In genomic region chr3:127671523-127672428, GRCh38 we compare ENCODE assay signal across 8 cellular contexts. TPM values are rescaled to one million over a fixed set of nuclear protein-coding genes. Genes with fewer than 3 reads are reported as not detected.
A peak's percentile ranks its signal among the peaks of the same experiment; 100 is the strongest.
DNase-seq lines count a peak whose midpoint lies in the region; ATAC-seq and TF ChIP-seq lines count a peak whose summit lies in the region.

No MANE protein-coding gene starts in this region.

- H3K27me3 ChIP-seq in stomach smooth muscle (ENCODE audit: control insufficient read depth in 1 of 2, insufficient read depth in 2 of 2, low read length in 2 of 2): no peaks in the 10 kb centered on the region

- TF ChIP-seq CTCF in choroid plexus epithelial cell (conservative IDR thresholded peaks at IDR 0.05; ENCODE audit: low read depth, low read length) (no peak), lower leg skin (IDR thresholded peaks at IDR 0.05) (no peak)

- H3K9me3 Mint-ChIP-seq in T-helper 1 cell treated with Interleukin-12 subunit alpha and Interleukin-12 subunit beta and Interleukin-4 antibody, amounts not matched to agents 30 μg/mL and 1 μg/mL, for 36 hours: no peaks in the 10 kb centered on the region

- intact Hi-C loops in lower leg skin (cut with DNase I; ENCODE audit: low total_unique reads): loop anchor here (10.0 kb wide), 2 partner anchors 97 to 153 kb away; partner anchors contain the start of gene MGLL

- no peaks in the 10 kb centered on the region for H3K27me3 Mint-ChIP-seq in T-helper 1 cell treated with Interleukin-12 subunit alpha and Interleukin-12 subunit beta and Interleukin-4 antibody, amounts not matched to agents 30 μg/mL and 1 μg/mL, for 36 hours (ENCODE audit: low read depth)

- peak in 2 of 3 experiments; percentile 75 to 82 for DNase-seq in NCI-H1417 (lab: John Stamatoyannopoulos, UW)
- DNase-seq in NCI-H1417 treated with DMSO at 0.1 percent for 48 hours (lab: John Stamatoyannopoulos, UW): no peak
- DNase-seq in choroid plexus epithelial cell (ENCODE audit: low read depth): no peak
- DNase-seq in lower leg skin (ENCODE audit: low spot score in 2 of 2): peak in 1 of 2 donors; percentile 88
- no peak for DNase-seq in H4 (ENCODE audit: low spot score)

- peak overlapping the region; percentile 95 for H3K4me3 Mint-ChIP-seq in T-helper 1 cell treated with Interleukin-12 subunit alpha and Interleukin-12 subunit beta and Interleukin-4 antibody, amounts not matched to agents 30 μg/mL and 1 μg/mL, for 36 hours

- peaks cover 17% of the 10 kb centered on the region for H3K4me1 Mint-ChIP-seq in T-helper 1 cell treated with Interleukin-12 subunit alpha and Interleukin-12 subunit beta and Interleukin-4 antibody, amounts not matched to agents 30 μg/mL and 1 μg/mL, for 36 hours (ENCODE audit: low read depth)

- H3K27ac Mint-ChIP-seq in T-helper 1 cell treated with Interleukin-12 subunit alpha and Interleukin-12 subunit beta and Interleukin-4 antibody, amounts not matched to agents 30 μg/mL and 1 μg/mL, for 36 hours: peak overlapping the region; percentile 98

- peaks cover 3 to 9% of the 10 kb centered on the region in 2 donors for H3K36me3 ChIP-seq in stomach smooth muscle (ENCODE audit: control insufficient read depth in 2 of 2, insufficient read depth in 2 of 2, low read length in 2 of 2)

- H3K4me1 ChIP-seq in stomach smooth muscle (ENCODE audit: control insufficient read depth, insufficient read depth, low read length): peaks cover 29% of the 10 kb centered on the region

- ATAC-seq in HG03025 (IDR thresholded peaks at IDR 0.05; ENCODE audit: low FRiP score, unreplicated experiment): peak; percentile 23

- H3K9me3 ChIP-seq in stomach smooth muscle (ENCODE audit: control insufficient read depth in 2 of 2, low read length in 2 of 2): no peaks in the 10 kb centered on the region

- WGBS in lower leg skin, 2 donors: 26 to 31% methylated on average over 18 to 37 of the region's 44 CpGs

- peak overlapping the region; percentile 65 for H3K4me3 ChIP-seq in choroid plexus epithelial cell (ENCODE audit: low read depth, low read length)
- H3K4me3 ChIP-seq in lower leg skin (ENCODE audit: low read depth, poor library complexity, severe bottlenecking): peak overlapping the region; percentile 33
- H3K4me3 ChIP-seq in stomach smooth muscle (ENCODE audit: low read length in 2 of 2): peak overlapping the region; percentile 49 to 78

- peaks cover 2% of the 10 kb centered on the region for H3K36me3 Mint-ChIP-seq in T-helper 1 cell treated with Interleukin-12 subunit alpha and Interleukin-12 subunit beta and Interleukin-4 antibody, amounts not matched to agents 30 μg/mL and 1 μg/mL, for 36 hours (ENCODE audit: low read depth)

- peak overlapping the region; percentile 78 to 82 for H3K9ac ChIP-seq in stomach smooth muscle (ENCODE audit: low read length in 2 of 2)

- TF ChIP-seq POLR2A in lower leg skin (IDR thresholded peaks at IDR 0.05): no peak

- peak overlapping the region; percentile 64 for H3K27ac ChIP-seq in stomach smooth muscle (ENCODE audit: low read length)

RNA-seq across cellular contexts. Expression of gene ABTB1, which starts 1.0 kb away (rescaled TPM):
- total RNA-seq in lower leg skin: 10 to 100 TPM; 27.8 to 68.7 (median 39.3) TPM
- 1.2 TPM in 1 of 2 replicates, not detected in the other for total RNA-seq in H4 (2014; rRNA removed; shearing (Covaris generic))

RNA-seq across cellular contexts. Expression of gene PODXL2, which starts 42.8 kb away (rescaled TPM):
- total RNA-seq in lower leg skin: 10 to 100 TPM in 2 of 4 donors, 1 to 10 TPM in 2; 7.1 to 14.5 (median 9.2) TPM
- 13.0 and 15.8 TPM in 2 replicates for total RNA-seq in H4 (2014; rRNA removed; shearing (Covaris generic))

Comparison
In these comparisons a context has a peak if more than half of its experiments do, and no peak if none do; other contexts are left out.
1. DNase-seq: peak in NCI-H1417 (2 of 3); none in NCI-H1417 treated with DMSO at 0.1 percent for 48 hours (single experiment), choroid plexus epithelial cell (single experiment) and H4 (single experiment).
2. RNA of gene ABTB1, which starts 1.0 kb away (total RNA-seq): 27.8 to 68.7 TPM in lower leg skin; 1.2 TPM in H4; every median in the first group is over 10 times any median in the second.
3. Peak in every context shown above with its lines, with median percentiles within 50 percentile points of each other: H3K4me3 ChIP-seq.